Comparison of ENCODE assay signal across 18 cellular contexts in the genomic region with DNA sequence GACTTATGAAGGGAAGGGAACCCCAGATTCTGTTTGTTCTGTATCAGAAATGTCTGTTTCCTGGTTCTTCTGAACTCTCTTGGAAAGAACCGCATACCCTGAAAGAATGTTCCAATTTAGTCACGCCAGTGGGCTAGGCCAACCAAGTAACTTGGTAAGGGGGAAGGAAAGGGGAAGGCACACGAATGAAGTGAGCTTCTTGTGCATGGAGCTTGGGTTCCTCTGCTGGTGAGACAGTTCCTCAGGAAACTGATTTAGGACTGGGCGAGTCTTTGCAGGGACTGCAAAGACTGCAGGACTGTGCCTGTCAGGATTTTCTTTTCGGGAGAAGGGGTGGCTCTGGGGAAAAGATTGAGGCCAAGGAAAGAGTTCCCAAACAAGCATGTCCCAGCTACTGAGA. TPM values are rescaled to one million over a fixed set of nuclear protein-coding genes. Genes with fewer than 3 reads are reported as not detected.
A peak's percentile ranks its signal among the peaks of the same experiment; 100 is the strongest.
DNase-seq lines count a peak whose midpoint lies in the region; ATAC-seq and TF ChIP-seq lines count a peak whose summit lies in the region.
"Had no signal": no experiment of that assay in that cellular context is flagged by ENCODE, and none has a peak within 500 bp of the region (broad histone marks: within the 10 kb centered on the region; RNA-seq: fewer than 3 reads in every experiment).

No MANE protein-coding gene starts in this region.

- no peak overlapping the region for H3K9ac ChIP-seq in mesendoderm (ENCODE audit: low read length)
- H3K9ac ChIP-seq: BLaER1, GM23248 had no signal

- no peak overlapping the region for H2BK5ac ChIP-seq in mesendoderm (ENCODE audit: low read length)

- no peaks in the 10 kb centered on the region for H3K79me2 ChIP-seq in mesendoderm (ENCODE audit: control insufficient read depth, insufficient read depth, low read length)
- H3K79me2 ChIP-seq: hepatocyte had no signal

- H3K4ac ChIP-seq in mesendoderm (ENCODE audit: low read depth, low read length): no peak overlapping the region

- H3K56ac ChIP-seq in mesendoderm (ENCODE audit: low read length): no peak overlapping the region

- no peak overlapping the region for H2BK120ac ChIP-seq in mesendoderm (ENCODE audit: low read depth, low read length)

- no peak overlapping the region for H4K8ac ChIP-seq in mesendoderm (ENCODE audit: low read depth, low read length)

- H3K4me3 ChIP-seq in GM06990 (replicated peaks; ENCODE audit: low read depth, low read length): no peak overlapping the region
- H3K4me3 ChIP-seq in NB4 (ENCODE audit: low read depth, low read length): no peak overlapping the region
- H3K4me3 ChIP-seq in astrocyte of the spinal cord (ENCODE audit: low read depth, low read length): no peak overlapping the region
- no peak overlapping the region for H3K4me3 ChIP-seq in mesendoderm (ENCODE audit: low read length)
- H3K4me3 ChIP-seq: BLaER1, esophagus squamous epithelium, GM23248, hepatocyte, K562, SJCRH30 had no signal

- H3K36me3 ChIP-seq in GM06990 (ENCODE audit: control insufficient read depth, insufficient read depth, low read length): no peaks in the 10 kb centered on the region
- H3K36me3 ChIP-seq in mesendoderm (ENCODE audit: control insufficient read depth, insufficient read depth, low read length): no peaks in the 10 kb centered on the region
- H3K36me3 ChIP-seq: BLaER1, esophagus squamous epithelium, SJCRH30 had no signal

- DNase-seq in GM06990 (ENCODE audit: extremely low read depth, insufficient read length) (no peak), NB4 (ENCODE audit: low read depth) (peak; percentile 11), astrocyte of the spinal cord (ENCODE audit: low read depth, low spot score) (peak; percentile 5), mesendoderm (peak; percentile 22), head of caudate nucleus (no peak), A172 (ENCODE audit: low spot score) (no peak)
- DNase-seq: dermis blood vessel endothelial cell; DMS153; esophagus squamous epithelium; GM23248; NCI-H1092 treated with DMSO at 0.1 percent for 48 hours; stimulated activated CD4-positive, alpha-beta T cell treated with anti-CD3 and anti-CD28 coated beads, Interleukin-2, amount 100 ng/mL, for 48 hours had no signal

- H3K4me1 ChIP-seq in mesendoderm (ENCODE audit: control insufficient read depth, low read depth, low read length): no peaks in the 10 kb centered on the region
- H3K4me1 ChIP-seq: SJCRH30 had no signal

- no peak overlapping the region for H2AK5ac ChIP-seq in mesendoderm (ENCODE audit: low read length)

- no peak overlapping the region for H3K18ac ChIP-seq in mesendoderm (ENCODE audit: low read length)

- H3K4me2 ChIP-seq in mesendoderm (ENCODE audit: low read length): no peak overlapping the region
- H3K4me2 ChIP-seq: BLaER1, hepatocyte had no signal

- H3K27me3 ChIP-seq in GM06990 (replicated peaks; ENCODE audit: control insufficient read depth, insufficient read depth, low read length) (no peaks in the 10 kb centered on the region), mesendoderm (ENCODE audit: insufficient read depth, low read length, poor library complexity) (no peaks in the 10 kb centered on the region)
- H3K27me3 ChIP-seq: esophagus squamous epithelium, hepatocyte, SJCRH30 had no signal

- no peaks in the 10 kb centered on the region for H3K79me1 ChIP-seq in mesendoderm (ENCODE audit: low read length)

- intact Hi-C loops in head of caudate nucleus (cut with DNase I): no loop called here

- H4K5ac ChIP-seq in mesendoderm (ENCODE audit: low read length): no peak overlapping the region

- no CpG with 5 or more reads among the region's 5 CpGs for WGBS in mesendoderm (ENCODE audit: extremely low coverage, insufficient coverage, low lambda C conversion rate)

- no peak for TF ChIP-seq POLR2A in NB4 (IDR thresholded peaks at IDR 0.05; ENCODE audit: extremely low read depth, insufficient read length)

- no peak overlapping the region for H3K27ac ChIP-seq in mesendoderm (ENCODE audit: low read depth, low read length)
- H3K27ac ChIP-seq: BLaER1, GM23248, hepatocyte, SJCRH30 had no signal

- ATAC-seq in GM19035 (IDR thresholded peaks at IDR 0.05; ENCODE audit: unreplicated experiment): no peak
- ATAC-seq: left colon had no signal

- H2BK15ac ChIP-seq in mesendoderm (replicated peaks; ENCODE audit: low read depth): no peak overlapping the region

- H3K23ac ChIP-seq in mesendoderm (ENCODE audit: low read length): no peak overlapping the region

- TF ChIP-seq CTCF in GM06990 (IDR thresholded peaks at IDR 0.05; ENCODE audit: insufficient read depth, low read length, poor library complexity, severe bottlenecking) (peak; percentile 37), NB4 (IDR thresholded peaks at IDR 0.05; ENCODE audit: low read depth, low read length) (peak; percentile 9), astrocyte of the spinal cord (IDR thresholded peaks at IDR 0.05; ENCODE audit: low read depth, low read length) (no peak)

- in situ Hi-C loops in astrocyte of the spinal cord (cut with HindIII; ENCODE audit: low sequenced_read_pairs): no loop called here

RNA-seq across cellular contexts. Expression of gene FRMPD3, which starts 35.6 kb away (rescaled TPM):
- polyA plus RNA-seq in mesendoderm (2013, experiment 1 of 2): 0.22 TPM
- 0.20 TPM for polyA plus RNA-seq in mesendoderm (2013, experiment 2 of 2)
- total RNA-seq in A172 (2014; rRNA removed; shearing (Covaris generic)): 0.03 TPM in 1 of 2 replicates, not detected in the other
- total RNA-seq: dermis blood vessel endothelial cell, GM23248, K562 had no signal
- polyA plus RNA-seq: GM23248, hepatocyte, K562 had no signal

Comparison
In these comparisons a context has a peak if more than half of its experiments do, and no peak if none do; other contexts are left out.
1. DNase-seq: peak in NB4 (single experiment), astrocyte of the spinal cord (single experiment) and mesendoderm (single experiment); none in GM06990 (single experiment), head of caudate nucleus (0 of 42) and A172 (single experiment).